ENCODE assay signal across 17 cellular contexts in the genomic region with DNA sequence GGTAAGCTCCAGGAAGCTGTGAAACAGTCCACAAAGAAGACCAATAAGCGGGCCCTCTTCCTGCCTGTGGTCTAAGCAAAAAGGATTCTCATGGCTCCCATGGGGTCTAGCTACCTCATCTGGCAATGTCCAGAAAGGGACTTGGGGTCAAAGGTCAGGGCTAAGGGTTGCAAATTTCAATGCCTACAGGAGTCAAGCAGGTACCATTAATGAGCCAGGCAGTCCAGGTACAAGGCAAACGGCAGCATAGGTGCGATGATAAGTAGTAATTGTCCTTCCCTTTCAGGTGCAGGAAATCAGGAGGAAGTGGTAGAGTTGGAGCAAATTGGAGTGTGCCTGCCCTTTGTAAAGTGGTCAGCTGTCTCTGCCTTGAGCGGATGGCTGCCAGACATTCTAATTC. TPM values are rescaled to one million over a fixed set of nuclear protein-coding genes. Genes with fewer than 3 reads are reported as not detected.
DNase-seq lines count a peak whose midpoint lies in the region; ATAC-seq, FAIRE-seq and TF ChIP-seq lines count a peak whose summit lies in the region.
"Had no signal": no experiment of that assay in that cellular context is flagged by ENCODE, and none has a peak within 500 bp of the region (broad histone marks: within the 10 kb centered on the region; RNA-seq: fewer than 3 reads in every experiment).

No MANE protein-coding gene starts in this region.

- no TSS peak for BruUV-seq in K562 (replicated peaks; lab: Mats Ljungman, UMichigan)

- peaks cover 10% of the 10 kb centered on the region for H3K27me3 ChIP-seq in DOHH2 (ENCODE audit: control insufficient read depth, low read length)
- peaks cover 0 to 12% of the 10 kb centered on the region in 2 experiments; a peak in 3 of 5 replicates for H3K27me3 ChIP-seq in K562 (ENCODE audit: control insufficient read depth in 2 of 2, insufficient read depth in 2 of 2, low read length in 2 of 2)
- peaks cover 11% of the 10 kb centered on the region; the same call in 1 of the 2 replicates for H3K27me3 ChIP-seq in BE2C

- peaks cover 17 to 34% of the 10 kb centered on the region in 2 donors for H3K4me1 Mint-ChIP-seq in stimulated activated naive B cell treated with anti-CD40 and anti-IgM and Interleukin-4, amounts not matched to agents 10 μg/mL and 1 μg/mL and 100 μg/mL, for 72 hours
- H3K4me1 Mint-ChIP-seq: CD4-positive, CD25-positive, alpha-beta regulatory T cell had no signal

- TF ChIP-seq EP300 in K562 (IDR thresholded peaks at IDR 0.05; ENCODE audit: low read length): no peak

- H3K36me3 Mint-ChIP-seq in stimulated activated naive B cell treated with anti-CD40 and anti-IgM and Interleukin-4, amounts not matched to agents 10 μg/mL and 1 μg/mL and 100 μg/mL, for 72 hours: no peaks in the 10 kb centered on the region
- H3K36me3 Mint-ChIP-seq: CD4-positive, CD25-positive, alpha-beta regulatory T cell had no signal

- H3K9me1 ChIP-seq in K562 (ENCODE audit: control insufficient read depth, insufficient read depth, low read length): no peaks in the 10 kb centered on the region

- peaks cover 27% of the 10 kb centered on the region for H3K4me1 ChIP-seq in DOHH2 (ENCODE audit: control insufficient read depth, low read length)
- no peaks in the 10 kb centered on the region for H3K4me1 ChIP-seq in K562 (replicated peaks in 1 of 2; ENCODE audit: control insufficient read depth in 2 of 2, insufficient read depth in 2 of 2, low read length in 2 of 2)
- H3K4me1 ChIP-seq in BE2C: no peaks in the 10 kb centered on the region
- H3K4me1 ChIP-seq: HAP-1 had no signal

- H3K27ac ChIP-seq in DOHH2 (ENCODE audit: low read depth, low read length) (no peak overlapping the region; the same call in 1 of the 2 replicates), K562 (ENCODE audit: extremely low read depth, low read depth, low read length) (no peak overlapping the region)

- TF ChIP-seq CTCF in DOHH2 (IDR thresholded peaks at IDR 0.05; ENCODE audit: low read depth, low read length, poor library complexity, severe bottlenecking) (no peak), K562 (IDR thresholded peaks at IDR 0.05 in 2 of 3, conservative IDR thresholded peaks at IDR 0.05 in 1 of 3; ENCODE audit: insufficient read depth in 2 of 3, low read depth in 1 of 3, low read length in 3 of 3) (no peak), BE2C (IDR thresholded peaks at IDR 0.05; ENCODE audit: low read depth, low read length) (no peak)

- CTCF ChIA-PET in K562 (lab: Yijun Ruan, JAX; ENCODE audit: low intra/inter-chr PET ratio): no interaction called here

- 7% methylated on average over 4 of the region's 4 CpGs for WGBS in K562 (ENCODE audit: insufficient coverage, low coverage, missing lambda C conversion rate)

- H3K9me2 ChIP-seq in DOHH2 (replicated peaks; ENCODE audit: control insufficient read depth, low read length): no peaks in the 10 kb centered on the region

- POLR2A ChIA-PET in K562 (lab: Yijun Ruan, JAX): interaction anchor here (1.2 kb wide), 1 partner anchor 15 kb away, joined by 3 read pairs; no protein-coding TSS in a partner anchor

- H3K4me2 ChIP-seq in DOHH2 (ENCODE audit: low read length) (peak overlapping the region; percentile 60), K562 (ENCODE audit: insufficient read depth, low read length) (no peak overlapping the region)

- no peak for FAIRE-seq in K562 (lab: Jason Lieb, UNC)
- FAIRE-seq: A204.1, H1, HepG2, HTR-8/SVneo had no signal

- H3K4me3 Mint-ChIP-seq in stimulated activated naive B cell treated with anti-CD40 and anti-IgM and Interleukin-4, amounts not matched to agents 10 μg/mL and 1 μg/mL and 100 μg/mL, for 72 hours: peak overlapping the region; percentile 17 to 69
- H3K4me3 Mint-ChIP-seq: CD4-positive, CD25-positive, alpha-beta regulatory T cell had no signal

- H3K27ac Mint-ChIP-seq in stimulated activated naive B cell treated with anti-CD40 and anti-IgM and Interleukin-4, amounts not matched to agents 10 μg/mL and 1 μg/mL and 100 μg/mL, for 72 hours: no peak overlapping the region
- H3K27ac Mint-ChIP-seq: CD4-positive, CD25-positive, alpha-beta regulatory T cell had no signal

- H4K20me1 ChIP-seq in DOHH2 (ENCODE audit: control insufficient read depth, insufficient read depth, low read depth, low read length) (no peaks in the 10 kb centered on the region), K562 (replicated peaks; ENCODE audit: control insufficient read depth, insufficient read depth, low read length) (no peaks in the 10 kb centered on the region)

- no peaks in the 10 kb centered on the region for H3K79me2 ChIP-seq in DOHH2 (ENCODE audit: control insufficient read depth, low read length)
- H3K79me2 ChIP-seq in K562 (ENCODE audit: control insufficient read depth, insufficient read depth, low read length): no peaks in the 10 kb centered on the region

- no peaks in the 10 kb centered on the region for H3K9me3 ChIP-seq in DOHH2 (ENCODE audit: control insufficient read depth, insufficient read depth, low read length)
- H3K9me3 ChIP-seq in K562 (replicated peaks; ENCODE audit: control insufficient read depth, insufficient read depth, low read depth, low read length): no peaks in the 10 kb centered on the region
- H3K9me3 ChIP-seq in BE2C: no peaks in the 10 kb centered on the region
- H3K9me3 ChIP-seq: HAP-1 had no signal

- H3K36me3 ChIP-seq in DOHH2 (ENCODE audit: control insufficient read depth, low read length) (no peaks in the 10 kb centered on the region), K562 (ENCODE audit: control insufficient read depth, insufficient read depth, low read length) (no peaks in the 10 kb centered on the region), BE2C (no peaks in the 10 kb centered on the region)
- H3K36me3 ChIP-seq: HAP-1 had no signal

- ATAC-seq in K562: no peak
- no peak for ATAC-seq in stimulated activated naive B cell treated with anti-CD40 and anti-IgM and Interleukin-4, amounts not matched to agents 10 μg/mL and 1 μg/mL and 100 μg/mL, for 72 hours (replicated peaks)
- ATAC-seq: HepG2 had no signal

- intact Hi-C loops in K562 (cut with micrococcal nuclease): no loop called here

- H3K27me3 Mint-ChIP-seq in stimulated activated naive B cell treated with anti-CD40 and anti-IgM and Interleukin-4, amounts not matched to agents 10 μg/mL and 1 μg/mL and 100 μg/mL, for 72 hours: peaks cover 5 to 12% of the 10 kb centered on the region in 2 donors

- TF ChIP-seq RAD21 in K562 (CRISPR knock-in tag; conservative IDR thresholded peaks at IDR 0.05 in 1 of 2, IDR thresholded peaks at IDR 0.05 in 1 of 2): no peak

- H3K9me3 Mint-ChIP-seq in stimulated activated naive B cell treated with anti-CD40 and anti-IgM and Interleukin-4, amounts not matched to agents 10 μg/mL and 1 μg/mL and 100 μg/mL, for 72 hours: peaks cover 0 to 2% of the 10 kb centered on the region in 2 donors

- no peaks in the 10 kb centered on the region for H3F3A ChIP-seq in DOHH2 (ENCODE audit: control insufficient read depth, insufficient read depth)

- DNase-seq in MV-4-11 (lab: John Stamatoyannopoulos, UW): peak; percentile 76
- DNase-seq in K562 (ENCODE audit: extremely low read depth in 1 of 4, low spot score in 3 of 4): no peak
- no peak for DNase-seq in stimulated activated naive B cell treated with anti-CD40 and anti-IgM and Interleukin-4, amounts not matched to agents 10 μg/mL and 1 μg/mL and 100 μg/mL, for 72 hours
- DNase-seq in NCI-H1105 treated with DMSO at 0.1 percent for 48 hours (lab: John Stamatoyannopoulos, UW): no peak
- no peak for DNase-seq in NCI-H82 treated with DMSO at 0.1 percent for 48 hours (lab: John Stamatoyannopoulos, UW; ENCODE audit: unreplicated experiment)
- no peak for DNase-seq in BE2C
- DNase-seq: CD4-positive, CD25-positive, alpha-beta regulatory T cell; DMS 273 treated with DMSO at 0.1 percent for 48 hours; KBM-7 had no signal

- no peak for TF ChIP-seq POLR2A in K562 (conservative IDR thresholded peaks at IDR 0.05)

- no peak overlapping the region for H3K9ac ChIP-seq in K562 (ENCODE audit: insufficient read depth in 1 of 2, low read depth in 2 of 2, low read length in 2 of 2)

- H3K4me3 ChIP-seq in DOHH2 (ENCODE audit: low read length) (no peak overlapping the region), K562 (no peak overlapping the region), BE2C (ENCODE audit: low read depth, low read length) (no peak overlapping the region)
- H3K4me3 ChIP-seq: HAP-1 had no signal

- no peak overlapping the region for H2AFZ ChIP-seq in K562 (ENCODE audit: low read depth, low read length)

- in situ Hi-C loops in K562 (cut with MboI): no loop called here

RNA-seq across cellular contexts. Expression of a gene that starts 6.4 kb away (rescaled TPM):
- total RNA-seq in K562 (2011; cell fraction: chromatin; rRNA removed; ENCODE audit: low replicate concordance): not detected in 2 replicates
- not detected in 2 replicates for total RNA-seq in K562 (2011; cell fraction: nucleolus; rRNA removed)
- not detected in 2 replicates for total RNA-seq in K562 (2011; cell fraction: nucleoplasm; rRNA removed)
- total RNA-seq in K562 (2014; rRNA removed): not detected in 2 replicates
- total RNA-seq in K562 (2014; rRNA removed; fragmentation: Illumina TruSeq; extraction: Trizol): not detected in 2 replicates
- total RNA-seq in K562 (2015; rRNA removed; fragmentation: Illumina TruSeq; extraction: Trizol): not detected in 2 replicates
- total RNA-seq in K562 (2021): not detected in 2 replicates
- polyA plus RNA-seq in K562 (2011; rRNA removed): not detected in 2 replicates
- not detected in 2 replicates for polyA plus RNA-seq in K562 (2011; cell fraction: cytosol; rRNA removed)
- polyA plus RNA-seq in K562 (2011; cell fraction: nucleus; rRNA removed): not detected in 2 replicates
- polyA plus RNA-seq in K562 (2012): not detected in 2 replicates
- polyA plus RNA-seq in K562 (2014; fragmentation: Illumina TruSeq; extraction: Trizol): not detected in 2 replicates
- polyA plus RNA-seq in K562 (2014; fragmentation: Nextera tagmentation; extraction: Ambion mirVana): not detected
- polyA plus RNA-seq in K562 (2014; rRNA removed): not detected in 2 replicates
- not detected in 2 replicates for polyA minus RNA-seq in K562 (2011; rRNA and poly(A)+ RNA removed)
- polyA minus RNA-seq in K562 (2011; cell fraction: cytosol; rRNA and poly(A)+ RNA removed): not detected in 2 replicates
- polyA minus RNA-seq in K562 (2011; cell fraction: nucleus; rRNA and poly(A)+ RNA removed): not detected in 2 replicates
- polyA plus RNA-seq in BE2C (2012; ENCODE audit: insufficient read depth, insufficient read length, low read depth): not detected
- total RNA-seq: CD4-positive, CD25-positive, alpha-beta regulatory T cell; G401; H1; HepG2 had no signal
- polyA plus RNA-seq: BJ; CD4-positive, CD25-positive, alpha-beta regulatory T cell; H1; HepG2 had no signal

RNA-seq across cellular contexts. Expression of a gene that starts 7.1 kb away (rescaled TPM):
- total RNA-seq in K562 (2011; cell fraction: chromatin; rRNA removed; ENCODE audit: low replicate concordance): not detected in 2 replicates
- not detected in 2 replicates for total RNA-seq in K562 (2011; cell fraction: nucleolus; rRNA removed)
- not detected in 2 replicates for total RNA-seq in K562 (2011; cell fraction: nucleoplasm; rRNA removed)
- total RNA-seq in K562 (2014; rRNA removed) (not detected in 2 replicates), K562 (2014; rRNA removed; fragmentation: Illumina TruSeq; extraction: Trizol) (not detected in 2 replicates), K562 (2015; rRNA removed; fragmentation: Illumina TruSeq; extraction: Trizol) (not detected in 2 replicates), K562 (2021) (not detected in 2 replicates)
- polyA plus RNA-seq in K562 (2011; rRNA removed) (not detected in 2 replicates), K562 (2014; fragmentation: Illumina TruSeq; extraction: Trizol) (not detected in 2 replicates), K562 (2014; fragmentation: Nextera tagmentation; extraction: Ambion mirVana) (not detected), K562 (2014; rRNA removed) (not detected in 2 replicates)
- polyA plus RNA-seq in K562 (2011; cell fraction: cytosol; rRNA removed): not detected in 2 replicates
- polyA plus RNA-seq in K562 (2011; cell fraction: nucleus; rRNA removed): not detected in 2 replicates
- polyA plus RNA-seq in K562 (2012): not detected in 2 replicates
- not detected in 2 replicates for polyA minus RNA-seq in K562 (2011; rRNA and poly(A)+ RNA removed)
- not detected in 2 replicates for polyA minus RNA-seq in K562 (2011; cell fraction: cytosol; rRNA and poly(A)+ RNA removed)
- polyA minus RNA-seq in K562 (2011; cell fraction: nucleus; rRNA and poly(A)+ RNA removed): not detected in 2 replicates
- not detected for polyA plus RNA-seq in BE2C (2012; ENCODE audit: insufficient read depth, insufficient read length, low read depth)
- total RNA-seq: CD4-positive, CD25-positive, alpha-beta regulatory T cell; G401; H1; HepG2 had no signal
- polyA plus RNA-seq: BJ; CD4-positive, CD25-positive, alpha-beta regulatory T cell; H1; HepG2 had no signal

RNA-seq across cellular contexts. Expression of a gene that starts 52.6 kb away (rescaled TPM):
- not detected in 2 replicates for total RNA-seq in K562 (2011; cell fraction: chromatin; rRNA removed; ENCODE audit: low replicate concordance)
- total RNA-seq in K562 (2011; cell fraction: nucleolus; rRNA removed): not detected in 2 replicates
- total RNA-seq in K562 (2011; cell fraction: nucleoplasm; rRNA removed): not detected in 2 replicates
- total RNA-seq in K562 (2014; rRNA removed): not detected in 2 replicates
- total RNA-seq in K562 (2014; rRNA removed; fragmentation: Illumina TruSeq; extraction: Trizol): not detected in 2 replicates
- not detected in 2 replicates for total RNA-seq in K562 (2015; rRNA removed; fragmentation: Illumina TruSeq; extraction: Trizol)
- total RNA-seq in K562 (2021): not detected in 2 replicates
- polyA plus RNA-seq in K562 (2011; rRNA removed): not detected in 2 replicates
- not detected in 2 replicates for polyA plus RNA-seq in K562 (2011; cell fraction: cytosol; rRNA removed)
- polyA plus RNA-seq in K562 (2011; cell fraction: nucleus; rRNA removed): not detected in 2 replicates
- polyA plus RNA-seq in K562 (2012): 0.07 TPM in 1 of 2 replicates, not detected in the other
- polyA plus RNA-seq in K562 (2014; fragmentation: Illumina TruSeq; extraction: Trizol): not detected in 2 replicates
- not detected for polyA plus RNA-seq in K562 (2014; fragmentation: Nextera tagmentation; extraction: Ambion mirVana)
- polyA plus RNA-seq in K562 (2014; rRNA removed): not detected in 2 replicates
- polyA minus RNA-seq in K562 (2011; rRNA and poly(A)+ RNA removed): not detected in 2 replicates
- not detected in 2 replicates for polyA minus RNA-seq in K562 (2011; cell fraction: cytosol; rRNA and poly(A)+ RNA removed)
- polyA minus RNA-seq in K562 (2011; cell fraction: nucleus; rRNA and poly(A)+ RNA removed): not detected in 2 replicates
- not detected for polyA plus RNA-seq in BE2C (2012; ENCODE audit: insufficient read depth, insufficient read length, low read depth)
- total RNA-seq: CD4-positive, CD25-positive, alpha-beta regulatory T cell; G401 had no signal
- polyA plus RNA-seq: BJ; CD4-positive, CD25-positive, alpha-beta regulatory T cell; HepG2 had no signal
